In genomic region chr18:62784338-62784965, GRCh38 we compare ENCODE assay signal across 9 cellular contexts.
DNase-seq lines count a peak whose midpoint lies in the region; ATAC-seq, FAIRE-seq and TF ChIP-seq lines count a peak whose summit lies in the region.
"Had no signal": no experiment of that assay in that cellular context is flagged by ENCODE, and none has a peak within 500 bp of the region (broad histone marks: within the 10 kb centered on the region; RNA-seq: fewer than 3 reads in every experiment).

No MANE protein-coding gene starts in this region.

- POLR2A ChIA-PET in activated B cell treated with CpG ODN at 0.5 μM for 24 hours (lab: Charles Lee), result no interaction called here

- TF ChIP-seq POLR2A in GM12892 (IDR thresholded peaks at IDR 0.05; ENCODE audit: low read depth, low read length), result no peak

- CTCF ChIA-PET in activated B cell treated with CpG ODN at 0.5 μM for 24 hours (lab: Charles Lee), result interaction anchor here (0.6 kb wide), 1 partner anchor 90 kb away, joined by 5 read pairs; no protein-coding TSS in a partner anchor

- no peak for TF ChIP-seq CTCF in activated B cell treated with CpG ODN at 0.5 μM for 24 hours (IDR thresholded peaks at IDR 0.05)

- intact Hi-C loops in activated B cell treated with CpG ODN at 0.5 μM for 24 hours (cut with micrococcal nuclease), result loop anchor here (1.0 to 2.0 kb wide), 4 partner anchors 14 to 69 kb away; partner anchors contain the start of gene PHLPP1

- H3K9me3 Mint-ChIP-seq in activated B cell treated with CpG ODN at 0.5 μM for 24 hours, result no peaks in the 10 kb centered on the region
- no peaks in the 10 kb centered on the region for H3K9me3 Mint-ChIP-seq in naive B cell
- H3K9me3 Mint-ChIP-seq: nephron had no signal

- no peaks in the 10 kb centered on the region for H3K36me3 Mint-ChIP-seq in activated B cell treated with CpG ODN at 0.5 μM for 24 hours (ENCODE audit: low read depth)
- no peaks in the 10 kb centered on the region for H3K36me3 Mint-ChIP-seq in naive B cell

- H3K4me1 Mint-ChIP-seq in activated B cell treated with CpG ODN at 0.5 μM for 24 hours (peaks cover 26% of the 10 kb centered on the region), naive B cell (peaks cover 17 to 46% (median 25%) of the 10 kb centered on the region in 3 donors)

- peak overlapping the region; percentile 20 for H3K27ac Mint-ChIP-seq in activated B cell treated with CpG ODN at 0.5 μM for 24 hours
- peak overlapping the region in 4 of 6 donors; percentile 3 to 58 (median 16) for H3K27ac Mint-ChIP-seq in naive B cell

- DNase-seq in GM12892 (ENCODE audit: insufficient read length) (no peak), activated B cell treated with CpG ODN at 0.5 μM for 24 hours (no peak), naive B cell (no peak), HT-29 (ENCODE audit: low spot score) (no peak), inferior parietal cortex (ENCODE audit: extremely low spot score) (no peak), T1000 (lab: John Stamatoyannopoulos, UW) (no peak)

- FAIRE-seq in GM12892 (lab: Jason Lieb, UNC), result peak; percentile 30

- ATAC-seq in HG02798 (IDR thresholded peaks at IDR 0.05; ENCODE audit: poor library complexity, unreplicated experiment) (peak; percentile 53), activated B cell treated with CpG ODN at 0.5 μM for 24 hours (ENCODE audit: low read depth) (peak; percentile 76), naive B cell (ENCODE audit: low read depth in 2 of 2) (peak; percentile 32 to 43), GM18498 (IDR thresholded peaks at IDR 0.05; ENCODE audit: unreplicated experiment) (no peak)

- H3K27me3 Mint-ChIP-seq in activated B cell treated with CpG ODN at 0.5 μM for 24 hours, result no peaks in the 10 kb centered on the region
- no peaks in the 10 kb centered on the region for H3K27me3 Mint-ChIP-seq in naive B cell

- H3K4me3 Mint-ChIP-seq in activated B cell treated with CpG ODN at 0.5 μM for 24 hours, result peak overlapping the region; percentile 28
- peak overlapping the region in 4 of 8 donors; percentile 3 to 56 (median 28) for H3K4me3 Mint-ChIP-seq in naive B cell
- H3K4me3 Mint-ChIP-seq: nephron had no signal
